ENCODE assay signal across 1 cellular context in genomic region chr2:121735520-121736074, GRCh38.
TF ChIP-seq lines count a peak whose summit lies in the region.

No MANE protein-coding gene starts in this region.

TF ChIP-seq in HepG2, 621 proteins besides CTCF, POLR2A, EP300 and RAD21 (continued from another document):
- TF ChIP-seq ZFP91 (CRISPR knock-in tag; IDR thresholded peaks at IDR 0.05; ENCODE audit: borderline replicate concordance) (no peak), KMT2A (CRISPR knock-in tag; IDR thresholded peaks at IDR 0.05) (peak; percentile 49; the same call in 1 of the 2 replicates), RBFOX2 (IDR thresholded peaks at IDR 0.05; ENCODE audit: low read depth, low read length) (0 out of 2 replicates have a peak, but pooled peaks have one; percentile 22), HNRNPLL (IDR thresholded peaks at IDR 0.05; ENCODE audit: low read depth, low read length, poor library complexity, severe bottlenecking) (peak; percentile 78), ZNF335 (CRISPR knock-in tag; IDR thresholded peaks at IDR 0.05) (0 out of 2 replicates have a peak, but pooled peaks have one; percentile 41), CSRNP1 (CRISPR knock-in tag; IDR thresholded peaks at IDR 0.05) (no peak), FOXC1 (CRISPR knock-in tag; IDR thresholded peaks at IDR 0.05; ENCODE audit: borderline replicate concordance) (no peak), GPN1 (CRISPR knock-in tag; IDR thresholded peaks at IDR 0.05; ENCODE audit: borderline replicate concordance) (no peak), ZNF552 (CRISPR knock-in tag; IDR thresholded peaks at IDR 0.05; ENCODE audit: borderline replicate concordance) (0 out of 2 replicates have a peak, but pooled peaks have one; percentile 7), ZNF816 (CRISPR knock-in tag; IDR thresholded peaks at IDR 0.05; ENCODE audit: borderline replicate concordance) (0 out of 2 replicates have a peak, but pooled peaks have one; percentile 5), STAT6 (CRISPR knock-in tag; IDR thresholded peaks at IDR 0.05; ENCODE audit: borderline replicate concordance) (no peak), STAG1 (CRISPR knock-in tag; IDR thresholded peaks at IDR 0.05) (peak; percentile 55), NFKB2 (CRISPR knock-in tag; IDR thresholded peaks at IDR 0.05; ENCODE audit: borderline replicate concordance) (no peak), ATF1 (CRISPR knock-in tag; IDR thresholded peaks at IDR 0.05) (no peak), HDAC2 (CRISPR knock-in tag; IDR thresholded peaks at IDR 0.05) (peak; percentile 37; the same call in 1 of the 2 replicates), ZSCAN31 (CRISPR knock-in tag; IDR thresholded peaks at IDR 0.05; ENCODE audit: low read depth) (no peak), ZNF441 (CRISPR knock-in tag; IDR thresholded peaks at IDR 0.05; ENCODE audit: borderline replicate concordance) (no peak)
- TF ChIP-seq, protein P1, sequence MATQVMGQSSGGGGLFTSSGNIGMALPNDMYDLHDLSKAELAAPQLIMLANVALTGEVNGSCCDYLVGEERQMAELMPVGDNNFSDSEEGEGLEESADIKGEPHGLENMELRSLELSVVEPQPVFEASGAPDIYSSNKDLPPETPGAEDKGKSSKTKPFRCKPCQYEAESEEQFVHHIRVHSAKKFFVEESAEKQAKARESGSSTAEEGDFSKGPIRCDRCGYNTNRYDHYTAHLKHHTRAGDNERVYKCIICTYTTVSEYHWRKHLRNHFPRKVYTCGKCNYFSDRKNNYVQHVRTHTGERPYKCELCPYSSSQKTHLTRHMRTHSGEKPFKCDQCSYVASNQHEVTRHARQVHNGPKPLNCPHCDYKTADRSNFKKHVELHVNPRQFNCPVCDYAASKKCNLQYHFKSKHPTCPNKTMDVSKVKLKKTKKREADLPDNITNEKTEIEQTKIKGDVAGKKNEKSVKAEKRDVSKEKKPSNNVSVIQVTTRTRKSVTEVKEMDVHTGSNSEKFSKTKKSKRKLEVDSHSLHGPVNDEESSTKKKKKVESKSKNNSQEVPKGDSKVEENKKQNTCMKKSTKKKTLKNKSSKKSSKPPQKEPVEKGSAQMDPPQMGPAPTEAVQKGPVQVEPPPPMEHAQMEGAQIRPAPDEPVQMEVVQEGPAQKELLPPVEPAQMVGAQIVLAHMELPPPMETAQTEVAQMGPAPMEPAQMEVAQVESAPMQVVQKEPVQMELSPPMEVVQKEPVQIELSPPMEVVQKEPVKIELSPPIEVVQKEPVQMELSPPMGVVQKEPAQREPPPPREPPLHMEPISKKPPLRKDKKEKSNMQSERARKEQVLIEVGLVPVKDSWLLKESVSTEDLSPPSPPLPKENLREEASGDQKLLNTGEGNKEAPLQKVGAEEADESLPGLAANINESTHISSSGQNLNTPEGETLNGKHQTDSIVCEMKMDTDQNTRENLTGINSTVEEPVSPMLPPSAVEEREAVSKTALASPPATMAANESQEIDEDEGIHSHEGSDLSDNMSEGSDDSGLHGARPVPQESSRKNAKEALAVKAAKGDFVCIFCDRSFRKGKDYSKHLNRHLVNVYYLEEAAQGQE (IDR thresholded peaks at IDR 0.05; ENCODE audit: borderline replicate concordance in 1 of 2, low read depth in 1 of 2, low read length in 2 of 2), result no peak
- TF ChIP-seq, protein P2, sequence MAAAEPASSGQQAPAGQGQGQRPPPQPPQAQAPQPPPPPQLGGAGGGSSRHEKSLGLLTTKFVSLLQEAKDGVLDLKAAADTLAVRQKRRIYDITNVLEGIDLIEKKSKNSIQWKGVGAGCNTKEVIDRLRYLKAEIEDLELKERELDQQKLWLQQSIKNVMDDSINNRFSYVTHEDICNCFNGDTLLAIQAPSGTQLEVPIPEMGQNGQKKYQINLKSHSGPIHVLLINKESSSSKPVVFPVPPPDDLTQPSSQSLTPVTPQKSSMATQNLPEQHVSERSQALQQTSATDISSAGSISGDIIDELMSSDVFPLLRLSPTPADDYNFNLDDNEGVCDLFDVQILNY (CRISPR knock-in tag; conservative IDR thresholded peaks at IDR 0.05), result no peak
